ENCODE assay signal across 15 cellular contexts in the genomic region with DNA sequence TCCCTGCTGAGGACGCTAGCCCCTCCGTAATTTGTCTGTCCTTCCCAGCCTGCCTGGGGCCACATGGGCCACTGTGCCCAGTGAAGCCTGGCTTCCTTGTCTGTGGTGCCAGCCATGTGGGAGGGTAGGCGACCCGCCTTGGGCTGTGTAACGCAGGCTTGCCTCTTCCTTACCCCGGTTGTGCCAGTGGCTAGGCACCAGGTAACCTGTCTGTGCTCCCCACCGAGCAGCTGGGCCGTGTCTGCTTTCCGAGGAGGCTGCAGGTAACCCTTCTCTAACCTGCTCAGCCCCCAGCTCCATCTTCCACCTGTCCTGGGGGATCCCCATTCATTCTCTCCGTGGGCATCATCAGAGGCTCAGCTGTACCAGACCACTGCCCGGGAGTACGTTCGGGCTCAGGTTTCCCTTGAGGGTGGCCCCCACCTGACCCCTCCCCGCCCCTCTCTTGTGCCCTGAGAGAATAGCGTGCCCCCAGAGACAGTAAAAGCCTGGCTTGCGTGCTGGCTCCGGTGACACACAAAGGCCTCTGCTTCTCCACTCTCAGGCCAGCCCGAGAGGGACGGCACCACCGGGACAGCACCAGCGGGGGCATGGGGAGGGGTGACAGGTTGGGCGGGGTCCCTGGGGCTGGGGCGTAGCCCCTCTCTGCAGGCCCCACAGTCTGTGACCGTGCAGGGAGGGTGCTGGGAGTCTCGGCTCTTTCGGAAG.
DNase-seq lines count a peak whose midpoint lies in the region; ATAC-seq and TF ChIP-seq lines count a peak whose summit lies in the region.
"Had no signal": no experiment of that assay in that cellular context is flagged by ENCODE, and none has a peak within 500 bp of the region (broad histone marks: within the 10 kb centered on the region; RNA-seq: fewer than 3 reads in every experiment).

No MANE protein-coding gene starts in this region.

- POLR2A ChIA-PET in activated CD4-positive, alpha-beta T cell treated with anti-CD3 and anti-CD28 coated beads for 36 hours (lab: Charles Lee), result no interaction called here
- POLR2A ChIA-PET in activated CD4-positive, alpha-beta T cell treated with anti-CD3 and anti-CD28 coated beads, Interleukin-2, amount 10 ng/mL, durations not matched to agents 7 days and 5 days (lab: Charles Lee), result no interaction called here

- TF ChIP-seq CTCF in glutamatergic neuron (IDR thresholded peaks at IDR 0.05; ENCODE audit: partially characterized antibody, unreplicated experiment) (no peak), tibial artery (IDR thresholded peaks at IDR 0.05) (no peak)

- peaks cover 20% of the 10 kb centered on the region for H3K4me1 Mint-ChIP-seq in activated CD4-positive, alpha-beta T cell treated with anti-CD3 and anti-CD28 coated beads for 36 hours
- H3K4me1 Mint-ChIP-seq in activated CD4-positive, alpha-beta T cell treated with anti-CD3 and anti-CD28 coated beads, Interleukin-2, amount 10 ng/mL, durations not matched to agents 7 days and 5 days, result peaks cover 9% of the 10 kb centered on the region
- peaks cover 21% of the 10 kb centered on the region for H3K4me1 Mint-ChIP-seq in glutamatergic neuron (ENCODE audit: low read depth, unreplicated experiment)

- intact Hi-C loops in activated CD4-positive, alpha-beta T cell treated with anti-CD3 and anti-CD28 coated beads for 36 hours (cut with DNase I, micrococcal nuclease), result no loop called here
- intact Hi-C loops in tibial artery (cut with DNase I; ENCODE audit: low total_unique reads), result no loop called here

- H3K9ac ChIP-seq in muscle layer of colon (ENCODE audit: low read length), result no peak overlapping the region

- H3K27me3 ChIP-seq in muscle layer of colon (ENCODE audit: control insufficient read depth in 1 of 2, insufficient read depth in 2 of 2, low read length in 2 of 2) (no peaks in the 10 kb centered on the region), tibial artery (peaks cover 0 to 40% of the 10 kb centered on the region in 2 donors)

- no peaks in the 10 kb centered on the region for H3K27me3 Mint-ChIP-seq in activated CD4-positive, alpha-beta T cell treated with anti-CD3 and anti-CD28 coated beads for 36 hours
- no peaks in the 10 kb centered on the region for H3K27me3 Mint-ChIP-seq in activated CD4-positive, alpha-beta T cell treated with anti-CD3 and anti-CD28 coated beads, Interleukin-2, amount 10 ng/mL, durations not matched to agents 7 days and 5 days
- H3K27me3 Mint-ChIP-seq in glutamatergic neuron (ENCODE audit: unreplicated experiment), result no peaks in the 10 kb centered on the region

- H3K4me1 ChIP-seq in muscle layer of colon (ENCODE audit: insufficient read depth, low read length) (peaks cover 28% of the 10 kb centered on the region), tibial artery (peaks cover 0 to 20% (median 7%) of the 10 kb centered on the region in 4 donors)

- H3K27ac Mint-ChIP-seq in activated CD4-positive, alpha-beta T cell treated with anti-CD3 and anti-CD28 coated beads for 36 hours, result no peak overlapping the region
- no peak overlapping the region for H3K27ac Mint-ChIP-seq in activated CD4-positive, alpha-beta T cell treated with anti-CD3 and anti-CD28 coated beads, Interleukin-2, amount 10 ng/mL, durations not matched to agents 7 days and 5 days
- H3K27ac Mint-ChIP-seq in glutamatergic neuron (ENCODE audit: unreplicated experiment), result no peak overlapping the region
- H3K27ac Mint-ChIP-seq: activated T-helper 1 cell treated with anti-CD3 and anti-CD28 coated beads, Interleukin-12 subunit alpha, Interleukin-12 subunit beta, Interleukin-2, Interleukin-4 antibody, amounts not matched to agents 30 ng/mL and 10 ng/mL and 1 ng/mL, durations not matched to agents 14 hours and 24 hours and 36 hours; HFFc6; memory B cell had no signal

- H3K36me3 Mint-ChIP-seq in activated CD4-positive, alpha-beta T cell treated with anti-CD3 and anti-CD28 coated beads for 36 hours (ENCODE audit: low read depth), result no peaks in the 10 kb centered on the region
- no peaks in the 10 kb centered on the region for H3K36me3 Mint-ChIP-seq in activated CD4-positive, alpha-beta T cell treated with anti-CD3 and anti-CD28 coated beads, Interleukin-2, amount 10 ng/mL, durations not matched to agents 7 days and 5 days (ENCODE audit: low read depth)
- H3K36me3 Mint-ChIP-seq in glutamatergic neuron (ENCODE audit: unreplicated experiment), result peaks cover 13% of the 10 kb centered on the region

- no peak for ATAC-seq in activated CD4-positive, alpha-beta T cell treated with anti-CD3 and anti-CD28 coated beads for 36 hours
- ATAC-seq in HG03025 (IDR thresholded peaks at IDR 0.05; ENCODE audit: low FRiP score, unreplicated experiment), result no peak

- H3K9me3 Mint-ChIP-seq in activated CD4-positive, alpha-beta T cell treated with anti-CD3 and anti-CD28 coated beads for 36 hours (ENCODE audit: low read depth), result no peaks in the 10 kb centered on the region
- H3K9me3 Mint-ChIP-seq in activated CD4-positive, alpha-beta T cell treated with anti-CD3 and anti-CD28 coated beads, Interleukin-2, amount 10 ng/mL, durations not matched to agents 7 days and 5 days, result peaks cover 3% of the 10 kb centered on the region
- H3K9me3 Mint-ChIP-seq in glutamatergic neuron (ENCODE audit: unreplicated experiment), result peaks cover 3% of the 10 kb centered on the region
- H3K9me3 Mint-ChIP-seq: activated T-helper 1 cell treated with anti-CD3 and anti-CD28 coated beads, Interleukin-12 subunit alpha, Interleukin-12 subunit beta, Interleukin-2, Interleukin-4 antibody, amounts not matched to agents 30 ng/mL and 10 ng/mL and 1 ng/mL, durations not matched to agents 14 hours and 24 hours and 36 hours; HFFc6 had no signal

- H3K27ac ChIP-seq in muscle layer of colon (ENCODE audit: low read depth, low read length), result peak overlapping the region; percentile 87
- H3K27ac ChIP-seq in tibial artery, result no peak overlapping the region

- H3K36me3 ChIP-seq in muscle layer of colon (ENCODE audit: insufficient read depth, low read length) (no peaks in the 10 kb centered on the region), tibial artery (no peaks in the 10 kb centered on the region)

- H3K4me3 ChIP-seq in muscle layer of colon (ENCODE audit: low read depth in 1 of 2, low read length in 2 of 2), result no peak overlapping the region
- H3K4me3 ChIP-seq in tibial artery, result no peak overlapping the region

- H3K4me3 Mint-ChIP-seq in activated CD4-positive, alpha-beta T cell treated with anti-CD3 and anti-CD28 coated beads for 36 hours, result no peak overlapping the region
- H3K4me3 Mint-ChIP-seq in activated CD4-positive, alpha-beta T cell treated with anti-CD3 and anti-CD28 coated beads, Interleukin-2, amount 10 ng/mL, durations not matched to agents 7 days and 5 days, result no peak overlapping the region
- no peak overlapping the region for H3K4me3 Mint-ChIP-seq in glutamatergic neuron (ENCODE audit: unreplicated experiment)
- H3K4me3 Mint-ChIP-seq: activated T-helper 1 cell treated with anti-CD3 and anti-CD28 coated beads, Interleukin-12 subunit alpha, Interleukin-12 subunit beta, Interleukin-2, Interleukin-4 antibody, amounts not matched to agents 30 ng/mL and 10 ng/mL and 1 ng/mL, durations not matched to agents 14 hours and 24 hours and 36 hours; HFFc6; memory B cell had no signal

- CTCF ChIA-PET in activated CD4-positive, alpha-beta T cell treated with anti-CD3 and anti-CD28 coated beads for 36 hours (lab: Charles Lee), result interaction anchor here (0.6 to 0.7 kb wide), 2 partner anchors 651 to 824 kb away, joined by 3 to 4 read pairs; no protein-coding TSS in a partner anchor
- CTCF ChIA-PET in activated CD4-positive, alpha-beta T cell treated with anti-CD3 and anti-CD28 coated beads, Interleukin-2, amount 10 ng/mL, durations not matched to agents 7 days and 5 days (lab: Charles Lee), result no interaction called here

- DNase-seq in activated CD4-positive, alpha-beta T cell treated with anti-CD3 and anti-CD28 coated beads for 36 hours, result peak; percentile 1
- no peak for DNase-seq in activated CD4-positive, alpha-beta T cell treated with anti-CD3 and anti-CD28 coated beads, Interleukin-2, amount 10 ng/mL, durations not matched to agents 7 days and 5 days
- DNase-seq in glutamatergic neuron (peak; percentile 31), tibial artery (peak; percentile 8 to 54), NCI-H2196 (lab: John Stamatoyannopoulos, UW; ENCODE audit: unreplicated experiment) (no peak)
- no peak for DNase-seq in effector CD8-positive, alpha-beta T cell (lab: John Stamatoyannopoulos, UW)
- DNase-seq: 8988T, HFFc6, NCI-H2171, small intestine, T1000 had no signal

- H3K9me3 ChIP-seq in muscle layer of colon (ENCODE audit: low read length) (no peaks in the 10 kb centered on the region), tibial artery (peaks cover 0 to 5% (median 0%) of the 10 kb centered on the region in 3 donors)

Comparison
In these comparisons a context has a peak if more than half of its experiments do, and no peak if none do; other contexts are left out.
1. DNase-seq: peak in activated CD4-positive, alpha-beta T cell treated with anti-CD3 and anti-CD28 coated beads for 36 hours (single experiment), glutamatergic neuron (single experiment) and tibial artery (2 of 2); none in activated CD4-positive, alpha-beta T cell treated with anti-CD3 and anti-CD28 coated beads, Interleukin-2, amount 10 ng/mL, durations not matched to agents 7 days and 5 days (single experiment), NCI-H2196 (single experiment) and effector CD8-positive, alpha-beta T cell (single experiment).